ENCODE assay signal across 2 cellular contexts in the genomic region with DNA sequence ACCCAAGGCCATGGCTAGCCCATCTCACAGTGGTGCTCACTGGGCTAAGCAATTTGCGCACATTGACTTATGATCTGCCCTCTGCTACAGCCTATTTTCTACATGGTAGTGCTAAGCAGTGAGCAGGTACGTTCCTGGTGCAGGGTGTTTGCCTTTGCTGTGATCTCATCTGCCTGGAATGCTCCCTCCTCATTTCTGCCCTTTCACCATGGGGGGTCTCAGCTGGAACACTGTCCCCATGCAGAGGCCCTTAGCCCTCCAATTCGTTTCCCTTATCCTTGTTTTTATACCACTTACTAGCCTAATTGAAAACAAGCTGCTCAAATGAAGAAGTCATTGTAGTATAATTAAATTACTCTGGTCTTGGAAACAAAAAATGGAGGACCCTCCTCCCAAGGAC.
TF ChIP-seq lines count a peak whose summit lies in the region.

No MANE protein-coding gene starts in this region.

TF ChIP-seq in HCT116, 20 proteins besides CTCF, POLR2A, EP300 and RAD21:
- TF ChIP-seq EZH2 (IDR thresholded peaks at IDR 0.05) = no peak
- no peak for TF ChIP-seq ELF1 (IDR thresholded peaks at IDR 0.05; ENCODE audit: borderline replicate concordance, low read depth)
- TF ChIP-seq CBX3 (IDR thresholded peaks at IDR 0.05; ENCODE audit: low read depth) = no peak

TF ChIP-seq in WTC11, 78 proteins besides CTCF, POLR2A, EP300 and RAD21:
- TF ChIP-seq, protein P1, sequence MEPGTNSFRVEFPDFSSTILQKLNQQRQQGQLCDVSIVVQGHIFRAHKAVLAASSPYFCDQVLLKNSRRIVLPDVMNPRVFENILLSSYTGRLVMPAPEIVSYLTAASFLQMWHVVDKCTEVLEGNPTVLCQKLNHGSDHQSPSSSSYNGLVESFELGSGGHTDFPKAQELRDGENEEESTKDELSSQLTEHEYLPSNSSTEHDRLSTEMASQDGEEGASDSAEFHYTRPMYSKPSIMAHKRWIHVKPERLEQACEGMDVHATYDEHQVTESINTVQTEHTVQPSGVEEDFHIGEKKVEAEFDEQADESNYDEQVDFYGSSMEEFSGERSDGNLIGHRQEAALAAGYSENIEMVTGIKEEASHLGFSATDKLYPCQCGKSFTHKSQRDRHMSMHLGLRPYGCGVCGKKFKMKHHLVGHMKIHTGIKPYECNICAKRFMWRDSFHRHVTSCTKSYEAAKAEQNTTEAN (CRISPR knock-in tag; IDR thresholded peaks at IDR 0.05) = no peak
- TF ChIP-seq ZNF121 (CRISPR knock-in tag; IDR thresholded peaks at IDR 0.05) (no peak), TEAD1 (CRISPR knock-in tag; IDR thresholded peaks at IDR 0.05) (peak; percentile 91; the same call in 1 of the 2 replicates), ETV6 (CRISPR knock-in tag; IDR thresholded peaks at IDR 0.05) (no peak), PREB (CRISPR knock-in tag; IDR thresholded peaks at IDR 0.05; ENCODE audit: borderline replicate concordance) (no peak), JUN (CRISPR knock-in tag; IDR thresholded peaks at IDR 0.05) (peak; percentile 67; the same call in 1 of the 2 replicates), IRF2 (CRISPR knock-in tag; IDR thresholded peaks at IDR 0.05; ENCODE audit: borderline replicate concordance, low read depth) (no peak), TEAD4 (CRISPR knock-in tag; IDR thresholded peaks at IDR 0.05) (0 out of 2 replicates have a peak, but pooled peaks have one; percentile 30), FOXP1 (CRISPR knock-in tag; IDR thresholded peaks at IDR 0.05; ENCODE audit: borderline replicate concordance) (no peak), NFYB (CRISPR knock-in tag; conservative IDR thresholded peaks at IDR 0.05; ENCODE audit: low read depth) (no peak), SMAD4 (CRISPR knock-in tag; IDR thresholded peaks at IDR 0.05) (no peak), GABPB1 (CRISPR knock-in tag; IDR thresholded peaks at IDR 0.05) (no peak), RELA (CRISPR knock-in tag; IDR thresholded peaks at IDR 0.05; ENCODE audit: borderline replicate concordance) (no peak), ZNF423 (CRISPR knock-in tag; IDR thresholded peaks at IDR 0.05) (peak; percentile 72)
- TF ChIP-seq, protein P2, sequence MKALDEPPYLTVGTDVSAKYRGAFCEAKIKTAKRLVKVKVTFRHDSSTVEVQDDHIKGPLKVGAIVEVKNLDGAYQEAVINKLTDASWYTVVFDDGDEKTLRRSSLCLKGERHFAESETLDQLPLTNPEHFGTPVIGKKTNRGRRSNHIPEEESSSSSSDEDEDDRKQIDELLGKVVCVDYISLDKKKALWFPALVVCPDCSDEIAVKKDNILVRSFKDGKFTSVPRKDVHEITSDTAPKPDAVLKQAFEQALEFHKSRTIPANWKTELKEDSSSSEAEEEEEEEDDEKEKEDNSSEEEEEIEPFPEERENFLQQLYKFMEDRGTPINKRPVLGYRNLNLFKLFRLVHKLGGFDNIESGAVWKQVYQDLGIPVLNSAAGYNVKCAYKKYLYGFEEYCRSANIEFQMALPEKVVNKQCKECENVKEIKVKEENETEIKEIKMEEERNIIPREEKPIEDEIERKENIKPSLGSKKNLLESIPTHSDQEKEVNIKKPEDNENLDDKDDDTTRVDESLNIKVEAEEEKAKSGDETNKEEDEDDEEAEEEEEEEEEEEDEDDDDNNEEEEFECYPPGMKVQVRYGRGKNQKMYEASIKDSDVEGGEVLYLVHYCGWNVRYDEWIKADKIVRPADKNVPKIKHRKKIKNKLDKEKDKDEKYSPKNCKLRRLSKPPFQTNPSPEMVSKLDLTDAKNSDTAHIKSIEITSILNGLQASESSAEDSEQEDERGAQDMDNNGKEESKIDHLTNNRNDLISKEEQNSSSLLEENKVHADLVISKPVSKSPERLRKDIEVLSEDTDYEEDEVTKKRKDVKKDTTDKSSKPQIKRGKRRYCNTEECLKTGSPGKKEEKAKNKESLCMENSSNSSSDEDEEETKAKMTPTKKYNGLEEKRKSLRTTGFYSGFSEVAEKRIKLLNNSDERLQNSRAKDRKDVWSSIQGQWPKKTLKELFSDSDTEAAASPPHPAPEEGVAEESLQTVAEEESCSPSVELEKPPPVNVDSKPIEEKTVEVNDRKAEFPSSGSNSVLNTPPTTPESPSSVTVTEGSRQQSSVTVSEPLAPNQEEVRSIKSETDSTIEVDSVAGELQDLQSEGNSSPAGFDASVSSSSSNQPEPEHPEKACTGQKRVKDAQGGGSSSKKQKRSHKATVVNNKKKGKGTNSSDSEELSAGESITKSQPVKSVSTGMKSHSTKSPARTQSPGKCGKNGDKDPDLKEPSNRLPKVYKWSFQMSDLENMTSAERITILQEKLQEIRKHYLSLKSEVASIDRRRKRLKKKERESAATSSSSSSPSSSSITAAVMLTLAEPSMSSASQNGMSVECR (CRISPR knock-in tag; IDR thresholded peaks at IDR 0.05; ENCODE audit: borderline replicate concordance) = no peak
- TF ChIP-seq, protein P3, sequence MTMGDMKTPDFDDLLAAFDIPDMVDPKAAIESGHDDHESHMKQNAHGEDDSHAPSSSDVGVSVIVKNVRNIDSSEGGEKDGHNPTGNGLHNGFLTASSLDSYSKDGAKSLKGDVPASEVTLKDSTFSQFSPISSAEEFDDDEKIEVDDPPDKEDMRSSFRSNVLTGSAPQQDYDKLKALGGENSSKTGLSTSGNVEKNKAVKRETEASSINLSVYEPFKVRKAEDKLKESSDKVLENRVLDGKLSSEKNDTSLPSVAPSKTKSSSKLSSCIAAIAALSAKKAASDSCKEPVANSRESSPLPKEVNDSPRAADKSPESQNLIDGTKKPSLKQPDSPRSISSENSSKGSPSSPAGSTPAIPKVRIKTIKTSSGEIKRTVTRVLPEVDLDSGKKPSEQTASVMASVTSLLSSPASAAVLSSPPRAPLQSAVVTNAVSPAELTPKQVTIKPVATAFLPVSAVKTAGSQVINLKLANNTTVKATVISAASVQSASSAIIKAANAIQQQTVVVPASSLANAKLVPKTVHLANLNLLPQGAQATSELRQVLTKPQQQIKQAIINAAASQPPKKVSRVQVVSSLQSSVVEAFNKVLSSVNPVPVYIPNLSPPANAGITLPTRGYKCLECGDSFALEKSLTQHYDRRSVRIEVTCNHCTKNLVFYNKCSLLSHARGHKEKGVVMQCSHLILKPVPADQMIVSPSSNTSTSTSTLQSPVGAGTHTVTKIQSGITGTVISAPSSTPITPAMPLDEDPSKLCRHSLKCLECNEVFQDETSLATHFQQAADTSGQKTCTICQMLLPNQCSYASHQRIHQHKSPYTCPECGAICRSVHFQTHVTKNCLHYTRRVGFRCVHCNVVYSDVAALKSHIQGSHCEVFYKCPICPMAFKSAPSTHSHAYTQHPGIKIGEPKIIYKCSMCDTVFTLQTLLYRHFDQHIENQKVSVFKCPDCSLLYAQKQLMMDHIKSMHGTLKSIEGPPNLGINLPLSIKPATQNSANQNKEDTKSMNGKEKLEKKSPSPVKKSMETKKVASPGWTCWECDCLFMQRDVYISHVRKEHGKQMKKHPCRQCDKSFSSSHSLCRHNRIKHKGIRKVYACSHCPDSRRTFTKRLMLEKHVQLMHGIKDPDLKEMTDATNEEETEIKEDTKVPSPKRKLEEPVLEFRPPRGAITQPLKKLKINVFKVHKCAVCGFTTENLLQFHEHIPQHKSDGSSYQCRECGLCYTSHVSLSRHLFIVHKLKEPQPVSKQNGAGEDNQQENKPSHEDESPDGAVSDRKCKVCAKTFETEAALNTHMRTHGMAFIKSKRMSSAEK (CRISPR knock-in tag; IDR thresholded peaks at IDR 0.05; ENCODE audit: borderline replicate concordance) = no peak
- TF ChIP-seq, protein P4, sequence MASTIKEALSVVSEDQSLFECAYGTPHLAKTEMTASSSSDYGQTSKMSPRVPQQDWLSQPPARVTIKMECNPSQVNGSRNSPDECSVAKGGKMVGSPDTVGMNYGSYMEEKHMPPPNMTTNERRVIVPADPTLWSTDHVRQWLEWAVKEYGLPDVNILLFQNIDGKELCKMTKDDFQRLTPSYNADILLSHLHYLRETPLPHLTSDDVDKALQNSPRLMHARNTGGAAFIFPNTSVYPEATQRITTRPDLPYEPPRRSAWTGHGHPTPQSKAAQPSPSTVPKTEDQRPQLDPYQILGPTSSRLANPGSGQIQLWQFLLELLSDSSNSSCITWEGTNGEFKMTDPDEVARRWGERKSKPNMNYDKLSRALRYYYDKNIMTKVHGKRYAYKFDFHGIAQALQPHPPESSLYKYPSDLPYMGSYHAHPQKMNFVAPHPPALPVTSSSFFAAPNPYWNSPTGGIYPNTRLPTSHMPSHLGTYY (CRISPR knock-in tag; IDR thresholded peaks at IDR 0.05) = no peak
